In the genomic region with DNA sequence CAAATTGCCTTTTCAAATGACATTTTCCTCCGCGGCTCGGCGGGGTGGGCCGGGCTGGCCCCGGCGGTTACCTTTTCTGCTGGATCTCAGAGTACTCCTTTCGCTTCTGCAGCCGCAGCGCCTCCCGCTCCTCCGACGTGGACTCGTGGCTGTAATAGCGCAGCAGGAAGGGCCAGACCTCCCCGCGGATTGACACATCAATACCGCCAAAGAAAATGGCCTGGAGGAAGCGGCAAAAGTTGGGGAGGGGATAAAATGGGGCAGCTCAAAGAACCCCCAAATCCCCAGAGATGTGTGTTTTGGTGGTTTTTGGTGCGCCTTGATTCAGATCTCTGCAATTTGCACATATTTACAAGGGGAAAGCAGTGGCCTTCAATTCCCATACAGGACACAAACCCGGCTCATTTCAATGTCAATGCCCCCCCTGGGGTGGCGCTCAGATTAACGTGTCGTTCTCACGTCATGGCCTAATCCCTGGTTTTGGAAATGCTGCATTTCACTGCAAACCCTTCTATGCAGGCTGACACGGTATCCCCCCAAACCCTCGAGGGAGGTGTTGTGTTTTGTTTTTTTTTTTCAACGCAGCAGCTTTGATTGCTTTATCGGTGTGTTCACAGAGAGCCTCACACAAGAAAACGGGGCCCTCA, we compare ENCODE assay signal across 14 cellular contexts.
DNase-seq lines count a peak whose midpoint lies in the region; ATAC-seq, FAIRE-seq and TF ChIP-seq lines count a peak whose summit lies in the region.
"Had no signal": no experiment of that assay in that cellular context is flagged by ENCODE, and none has a peak within 500 bp of the region (broad histone marks: within the 10 kb centered on the region; RNA-seq: fewer than 3 reads in every experiment).

No MANE protein-coding gene starts in this region.

- BruUV-seq in K562 (replicated peaks; lab: Mats Ljungman, UMichigan) = no TSS peak

- no peaks in the 10 kb centered on the region for H3K36me3 ChIP-seq in K562 (ENCODE audit: control insufficient read depth, insufficient read depth, low read length)
- H3K36me3 ChIP-seq in kidney (ENCODE audit: control insufficient read depth in 1 of 2, insufficient read depth in 2 of 2, low read length in 2 of 2) = peaks cover 9 to 13% of the 10 kb centered on the region in 2 donors
- no peaks in the 10 kb centered on the region for H3K36me3 ChIP-seq in testis (ENCODE audit: low read depth, missing control alignments)

- CTCF ChIA-PET in K562 (lab: Yijun Ruan, JAX; ENCODE audit: low intra/inter-chr PET ratio) = no interaction called here

- in situ Hi-C loops in K562 (cut with MboI) = no loop called here

- ATAC-seq in activated T-cell treated with anti-CD3 and anti-CD28 coated beads, Interleukin-2, amount 50 U/mL, for 72 hours (replicated peaks in 1 of 2) = no peak
- no peak for ATAC-seq in K562

- POLR2A ChIA-PET in K562 (lab: Yijun Ruan, JAX) = interaction anchor here (2.4 kb wide), 1 partner anchor 10 kb away, joined by 7 read pairs; no protein-coding TSS in a partner anchor

- TF ChIP-seq CTCF in K562 (IDR thresholded peaks at IDR 0.05 in 2 of 3, conservative IDR thresholded peaks at IDR 0.05 in 1 of 3; ENCODE audit: insufficient read depth in 2 of 3, low read depth in 1 of 3, low read length in 3 of 3) (no peak), kidney (IDR thresholded peaks at IDR 0.05; ENCODE audit: borderline replicate concordance, extremely low read depth, insufficient read depth) (no peak), testis (IDR thresholded peaks at IDR 0.05) (no peak)

- no peak overlapping the region for H3K9ac ChIP-seq in K562 (ENCODE audit: insufficient read depth in 1 of 2, low read depth in 2 of 2, low read length in 2 of 2)
- H3K9ac ChIP-seq in kidney (ENCODE audit: low read length in 2 of 2) = no peak overlapping the region

- no peak overlapping the region for H3K4me2 ChIP-seq in K562 (ENCODE audit: insufficient read depth, low read length)

- H3K4me3 Mint-ChIP-seq in activated T-cell treated with anti-CD3 and anti-CD28 coated beads, Interleukin-2, amount 50 U/mL, for 24 hours = no peak overlapping the region
- no peak overlapping the region for H3K4me3 Mint-ChIP-seq in activated T-cell treated with anti-CD3 and anti-CD28 coated beads, Interleukin-2, amount 50 U/mL, for 72 hours
- H3K4me3 Mint-ChIP-seq in activated CD4-positive, alpha-beta T cell treated with anti-CD3 and anti-CD28 coated beads, Interleukin-2, amount 10 ng/mL, durations not matched to agents 24 days and 14 days = no peak overlapping the region

- H3K9me1 ChIP-seq in K562 (ENCODE audit: control insufficient read depth, insufficient read depth, low read length) = no peaks in the 10 kb centered on the region

- no peak for TF ChIP-seq EP300 in K562 (IDR thresholded peaks at IDR 0.05; ENCODE audit: low read length)

- H4K20me1 ChIP-seq in K562 (replicated peaks; ENCODE audit: control insufficient read depth, insufficient read depth, low read length) = peaks cover 35% of the 10 kb centered on the region

- TF ChIP-seq RAD21 in K562 (CRISPR knock-in tag; conservative IDR thresholded peaks at IDR 0.05 in 1 of 2, IDR thresholded peaks at IDR 0.05 in 1 of 2) = no peak

- intact Hi-C loops in K562 (cut with micrococcal nuclease) (no loop called here), kidney (cut with DNase I) (no loop called here), testis (cut with DNase I; ENCODE audit: low total_unique reads) (no loop called here)
- intact Hi-C loops in activated CD4-positive, alpha-beta T cell treated with anti-CD3 and anti-CD28 coated beads, Interleukin-2, amount 10 ng/mL, durations not matched to agents 24 days and 14 days (cut with micrococcal nuclease) = loop anchor here (10.0 kb wide), 1 partner anchor 75 kb away; no protein-coding TSS in a partner anchor

- FAIRE-seq in K562 (lab: Jason Lieb, UNC) (no peak), kidney (lab: Jason Lieb, UNC) (no peak)
- FAIRE-seq: D721Med had no signal

- no peak overlapping the region for H3K27ac Mint-ChIP-seq in activated T-cell treated with anti-CD3 and anti-CD28 coated beads, Interleukin-2, amount 50 U/mL, for 24 hours
- no peak overlapping the region for H3K27ac Mint-ChIP-seq in activated T-cell treated with anti-CD3 and anti-CD28 coated beads, Interleukin-2, amount 50 U/mL, for 72 hours
- no peak overlapping the region for H3K27ac Mint-ChIP-seq in activated CD4-positive, alpha-beta T cell treated with anti-CD3 and anti-CD28 coated beads, Interleukin-2, amount 10 ng/mL, durations not matched to agents 24 days and 14 days

- H3K4me1 ChIP-seq in K562 (replicated peaks in 1 of 2; ENCODE audit: control insufficient read depth in 2 of 2, insufficient read depth in 2 of 2, low read length in 2 of 2) = peaks cover 0 to 49% of the 10 kb centered on the region in 2 experiments; a peak in 2 of 5 replicates
- H3K4me1 ChIP-seq in kidney (ENCODE audit: control insufficient read depth in 1 of 2, insufficient read depth in 1 of 2, low read depth in 1 of 2, low read length in 2 of 2) = peaks cover 15% of the 10 kb centered on the region in 2 donors
- peaks cover 36% of the 10 kb centered on the region for H3K4me1 ChIP-seq in testis

- peak; percentile 5 for DNase-seq in activated T-cell treated with anti-CD3 and anti-CD28 coated beads, Interleukin-2, amount 50 U/mL, for 24 hours
- no peak for DNase-seq in activated T-cell treated with anti-CD3 and anti-CD28 coated beads, Interleukin-2, amount 50 U/mL, for 72 hours
- DNase-seq in K562 (ENCODE audit: extremely low read depth in 1 of 4, low spot score in 3 of 4) = no peak
- peak; percentile 39 for DNase-seq in kidney
- peak; percentile 44 for DNase-seq in testis
- DNase-seq in activated CD4-positive, alpha-beta T cell treated with anti-CD3 and anti-CD28 coated beads, Interleukin-2, amount 10 ng/mL, durations not matched to agents 24 days and 14 days = no peak
- DNase-seq in D341Med (ENCODE audit: low spot score) = no peak
- no peak for DNase-seq in GF-D8 (lab: John Stamatoyannopoulos, UW)
- DNase-seq: dermis blood vessel endothelial cell, kidney glomerular epithelial cell, NCI-H2081 had no signal

- H3K27ac ChIP-seq in K562 (ENCODE audit: extremely low read depth, low read depth, low read length) = no peak overlapping the region
- H3K27ac ChIP-seq in kidney (ENCODE audit: low read depth in 2 of 2, low read length in 2 of 2) = no peak overlapping the region
- H3K27ac ChIP-seq in testis = peak overlapping the region in 1 of 2 donors; percentile 41
- H3K27ac ChIP-seq: spleen, thoracic aorta had no signal

- H3K27me3 Mint-ChIP-seq in activated T-cell treated with anti-CD3 and anti-CD28 coated beads, Interleukin-2, amount 50 U/mL, for 24 hours = no peaks in the 10 kb centered on the region
- H3K27me3 Mint-ChIP-seq in activated T-cell treated with anti-CD3 and anti-CD28 coated beads, Interleukin-2, amount 50 U/mL, for 72 hours (ENCODE audit: low read depth) = no peaks in the 10 kb centered on the region
- H3K27me3 Mint-ChIP-seq in activated CD4-positive, alpha-beta T cell treated with anti-CD3 and anti-CD28 coated beads, Interleukin-2, amount 10 ng/mL, durations not matched to agents 24 days and 14 days = no peaks in the 10 kb centered on the region

- no peaks in the 10 kb centered on the region for H3K79me2 ChIP-seq in K562 (ENCODE audit: control insufficient read depth, insufficient read depth, low read length)

- H3K27me3 ChIP-seq in K562 (ENCODE audit: control insufficient read depth in 2 of 2, insufficient read depth in 2 of 2, low read length in 2 of 2) (peaks cover 80 to 95% of the 10 kb centered on the region in 2 experiments), testis (no peaks in the 10 kb centered on the region)
- H3K27me3 ChIP-seq: spleen had no signal

- 12% methylated on average over 28 of the region's 30 CpGs for WGBS in K562 (ENCODE audit: insufficient coverage, low coverage, missing lambda C conversion rate)
- 59 to 69% methylated on average over 30 of the region's 30 CpGs for WGBS in testis, 2 donors

- no peak overlapping the region for H3K4me3 ChIP-seq in K562
- H3K4me3 ChIP-seq in kidney (ENCODE audit: low read length in 2 of 2) = no peak overlapping the region
- H3K4me3 ChIP-seq in testis = peak overlapping the region in 1 of 2 donors; percentile 2
- H3K4me3 ChIP-seq: spleen, thoracic aorta had no signal

- H3K9me3 ChIP-seq in K562 (replicated peaks; ENCODE audit: control insufficient read depth, insufficient read depth, low read depth, low read length) = no peaks in the 10 kb centered on the region
- H3K9me3 ChIP-seq in kidney (ENCODE audit: control insufficient read depth in 1 of 2, low read length in 2 of 2) = no peaks in the 10 kb centered on the region
- H3K9me3 ChIP-seq in testis = no peaks in the 10 kb centered on the region
- H3K9me3 ChIP-seq: spleen, thoracic aorta had no signal

- TF ChIP-seq POLR2A in K562 (conservative IDR thresholded peaks at IDR 0.05) (no peak), testis (IDR thresholded peaks at IDR 0.05) (no peak)

- H3K9me3 Mint-ChIP-seq in activated T-cell treated with anti-CD3 and anti-CD28 coated beads, Interleukin-2, amount 50 U/mL, for 24 hours = no peaks in the 10 kb centered on the region
- H3K9me3 Mint-ChIP-seq in activated T-cell treated with anti-CD3 and anti-CD28 coated beads, Interleukin-2, amount 50 U/mL, for 72 hours = no peaks in the 10 kb centered on the region
- no peaks in the 10 kb centered on the region for H3K9me3 Mint-ChIP-seq in activated CD4-positive, alpha-beta T cell treated with anti-CD3 and anti-CD28 coated beads, Interleukin-2, amount 10 ng/mL, durations not matched to agents 24 days and 14 days

- H3K4me1 Mint-ChIP-seq in activated T-cell treated with anti-CD3 and anti-CD28 coated beads, Interleukin-2, amount 50 U/mL, for 24 hours (ENCODE audit: low read depth) = no peaks in the 10 kb centered on the region
- H3K4me1 Mint-ChIP-seq in activated T-cell treated with anti-CD3 and anti-CD28 coated beads, Interleukin-2, amount 50 U/mL, for 72 hours (ENCODE audit: low read depth) = no peaks in the 10 kb centered on the region
- H3K4me1 Mint-ChIP-seq in activated CD4-positive, alpha-beta T cell treated with anti-CD3 and anti-CD28 coated beads, Interleukin-2, amount 10 ng/mL, durations not matched to agents 24 days and 14 days = no peaks in the 10 kb centered on the region

- H2AFZ ChIP-seq in K562 (ENCODE audit: low read depth, low read length) = no peak overlapping the region

- H3K36me3 Mint-ChIP-seq in activated T-cell treated with anti-CD3 and anti-CD28 coated beads, Interleukin-2, amount 50 U/mL, for 24 hours (ENCODE audit: low read depth) = no peaks in the 10 kb centered on the region
- no peaks in the 10 kb centered on the region for H3K36me3 Mint-ChIP-seq in activated T-cell treated with anti-CD3 and anti-CD28 coated beads, Interleukin-2, amount 50 U/mL, for 72 hours (ENCODE audit: insufficient read depth in 2 of 2)
- H3K36me3 Mint-ChIP-seq in activated CD4-positive, alpha-beta T cell treated with anti-CD3 and anti-CD28 coated beads, Interleukin-2, amount 10 ng/mL, durations not matched to agents 24 days and 14 days (ENCODE audit: low read depth) = no peaks in the 10 kb centered on the region

TF ChIP-seq in K562, 482 proteins besides CTCF, POLR2A, EP300 and RAD21 (continues in another document):
- TF ChIP-seq ZFX (CRISPR knock-in tag; IDR thresholded peaks at IDR 0.05) (0 out of 2 replicates have a peak, but pooled peaks have one; percentile 14), EZH2 (IDR thresholded peaks at IDR 0.05; ENCODE audit: borderline replicate concordance, low read depth, low read length) (0 out of 2 replicates have a peak, but pooled peaks have one; percentile 46), MEF2D (tag; conservative IDR thresholded peaks at IDR 0.05; ENCODE audit: low read depth) (no peak)

Comparison
In these comparisons a context has a peak if more than half of its experiments do, and no peak if none do; other contexts are left out.
1. DNase-seq: peak in activated T-cell treated with anti-CD3 and anti-CD28 coated beads, Interleukin-2, amount 50 U/mL, for 24 hours (single experiment), kidney (single experiment) and testis (single experiment); none in activated T-cell treated with anti-CD3 and anti-CD28 coated beads, Interleukin-2, amount 50 U/mL, for 72 hours (0 of 2), K562 (0 of 4), activated CD4-positive, alpha-beta T cell treated with anti-CD3 and anti-CD28 coated beads, Interleukin-2, amount 10 ng/mL, durations not matched to agents 24 days and 14 days (single experiment), D341Med (single experiment) and GF-D8 (single experiment).